Comparison of ENCODE assay signal across 2 cellular contexts in the genomic region with DNA sequence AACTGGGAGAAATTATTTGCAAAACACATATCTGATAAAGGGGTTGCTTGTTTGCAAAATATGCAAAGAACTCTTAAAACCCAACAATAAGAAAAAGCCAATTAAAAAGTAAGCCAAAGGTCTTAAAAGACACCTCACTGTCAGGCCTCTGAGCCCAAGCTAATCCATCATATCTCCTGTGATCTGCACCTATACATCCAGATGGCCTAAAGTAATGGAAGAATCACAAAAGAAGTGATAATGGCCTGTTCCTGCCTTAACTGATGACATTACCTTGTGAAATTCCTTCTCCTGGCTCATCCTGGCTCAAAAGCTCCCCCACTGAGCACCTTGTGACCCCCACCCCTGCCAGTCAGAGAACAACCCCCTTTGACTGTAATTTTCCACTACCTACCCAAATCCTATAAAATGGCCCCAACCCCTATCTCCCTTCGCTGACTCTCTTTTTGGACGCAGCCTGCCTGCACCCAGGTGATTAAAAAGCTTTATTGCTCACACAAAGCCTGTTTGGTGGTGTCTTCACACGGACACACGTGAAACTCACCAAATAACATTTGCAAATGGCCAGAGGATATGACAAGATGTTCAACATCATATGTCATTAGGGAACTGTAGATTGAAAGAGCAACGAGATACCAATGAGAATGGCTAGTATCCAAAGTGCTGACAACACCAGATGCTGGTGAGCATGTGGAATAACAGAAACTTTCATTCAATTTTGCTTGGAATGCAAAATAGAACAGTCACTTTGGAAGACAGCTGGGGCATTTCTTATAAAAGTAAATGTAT.
TF ChIP-seq lines count a peak whose summit lies in the region.

No MANE protein-coding gene starts in this region.

TF ChIP-seq in GM23338, 12 proteins besides CTCF, POLR2A, EP300 and RAD21:
- TF ChIP-seq STAT1 (IDR thresholded peaks at IDR 0.05; ENCODE audit: unreplicated experiment): no peak
- TF ChIP-seq NANOG (IDR thresholded peaks at IDR 0.05; ENCODE audit: borderline replicate concordance): peak; percentile 83
- TF ChIP-seq, protein P1, sequence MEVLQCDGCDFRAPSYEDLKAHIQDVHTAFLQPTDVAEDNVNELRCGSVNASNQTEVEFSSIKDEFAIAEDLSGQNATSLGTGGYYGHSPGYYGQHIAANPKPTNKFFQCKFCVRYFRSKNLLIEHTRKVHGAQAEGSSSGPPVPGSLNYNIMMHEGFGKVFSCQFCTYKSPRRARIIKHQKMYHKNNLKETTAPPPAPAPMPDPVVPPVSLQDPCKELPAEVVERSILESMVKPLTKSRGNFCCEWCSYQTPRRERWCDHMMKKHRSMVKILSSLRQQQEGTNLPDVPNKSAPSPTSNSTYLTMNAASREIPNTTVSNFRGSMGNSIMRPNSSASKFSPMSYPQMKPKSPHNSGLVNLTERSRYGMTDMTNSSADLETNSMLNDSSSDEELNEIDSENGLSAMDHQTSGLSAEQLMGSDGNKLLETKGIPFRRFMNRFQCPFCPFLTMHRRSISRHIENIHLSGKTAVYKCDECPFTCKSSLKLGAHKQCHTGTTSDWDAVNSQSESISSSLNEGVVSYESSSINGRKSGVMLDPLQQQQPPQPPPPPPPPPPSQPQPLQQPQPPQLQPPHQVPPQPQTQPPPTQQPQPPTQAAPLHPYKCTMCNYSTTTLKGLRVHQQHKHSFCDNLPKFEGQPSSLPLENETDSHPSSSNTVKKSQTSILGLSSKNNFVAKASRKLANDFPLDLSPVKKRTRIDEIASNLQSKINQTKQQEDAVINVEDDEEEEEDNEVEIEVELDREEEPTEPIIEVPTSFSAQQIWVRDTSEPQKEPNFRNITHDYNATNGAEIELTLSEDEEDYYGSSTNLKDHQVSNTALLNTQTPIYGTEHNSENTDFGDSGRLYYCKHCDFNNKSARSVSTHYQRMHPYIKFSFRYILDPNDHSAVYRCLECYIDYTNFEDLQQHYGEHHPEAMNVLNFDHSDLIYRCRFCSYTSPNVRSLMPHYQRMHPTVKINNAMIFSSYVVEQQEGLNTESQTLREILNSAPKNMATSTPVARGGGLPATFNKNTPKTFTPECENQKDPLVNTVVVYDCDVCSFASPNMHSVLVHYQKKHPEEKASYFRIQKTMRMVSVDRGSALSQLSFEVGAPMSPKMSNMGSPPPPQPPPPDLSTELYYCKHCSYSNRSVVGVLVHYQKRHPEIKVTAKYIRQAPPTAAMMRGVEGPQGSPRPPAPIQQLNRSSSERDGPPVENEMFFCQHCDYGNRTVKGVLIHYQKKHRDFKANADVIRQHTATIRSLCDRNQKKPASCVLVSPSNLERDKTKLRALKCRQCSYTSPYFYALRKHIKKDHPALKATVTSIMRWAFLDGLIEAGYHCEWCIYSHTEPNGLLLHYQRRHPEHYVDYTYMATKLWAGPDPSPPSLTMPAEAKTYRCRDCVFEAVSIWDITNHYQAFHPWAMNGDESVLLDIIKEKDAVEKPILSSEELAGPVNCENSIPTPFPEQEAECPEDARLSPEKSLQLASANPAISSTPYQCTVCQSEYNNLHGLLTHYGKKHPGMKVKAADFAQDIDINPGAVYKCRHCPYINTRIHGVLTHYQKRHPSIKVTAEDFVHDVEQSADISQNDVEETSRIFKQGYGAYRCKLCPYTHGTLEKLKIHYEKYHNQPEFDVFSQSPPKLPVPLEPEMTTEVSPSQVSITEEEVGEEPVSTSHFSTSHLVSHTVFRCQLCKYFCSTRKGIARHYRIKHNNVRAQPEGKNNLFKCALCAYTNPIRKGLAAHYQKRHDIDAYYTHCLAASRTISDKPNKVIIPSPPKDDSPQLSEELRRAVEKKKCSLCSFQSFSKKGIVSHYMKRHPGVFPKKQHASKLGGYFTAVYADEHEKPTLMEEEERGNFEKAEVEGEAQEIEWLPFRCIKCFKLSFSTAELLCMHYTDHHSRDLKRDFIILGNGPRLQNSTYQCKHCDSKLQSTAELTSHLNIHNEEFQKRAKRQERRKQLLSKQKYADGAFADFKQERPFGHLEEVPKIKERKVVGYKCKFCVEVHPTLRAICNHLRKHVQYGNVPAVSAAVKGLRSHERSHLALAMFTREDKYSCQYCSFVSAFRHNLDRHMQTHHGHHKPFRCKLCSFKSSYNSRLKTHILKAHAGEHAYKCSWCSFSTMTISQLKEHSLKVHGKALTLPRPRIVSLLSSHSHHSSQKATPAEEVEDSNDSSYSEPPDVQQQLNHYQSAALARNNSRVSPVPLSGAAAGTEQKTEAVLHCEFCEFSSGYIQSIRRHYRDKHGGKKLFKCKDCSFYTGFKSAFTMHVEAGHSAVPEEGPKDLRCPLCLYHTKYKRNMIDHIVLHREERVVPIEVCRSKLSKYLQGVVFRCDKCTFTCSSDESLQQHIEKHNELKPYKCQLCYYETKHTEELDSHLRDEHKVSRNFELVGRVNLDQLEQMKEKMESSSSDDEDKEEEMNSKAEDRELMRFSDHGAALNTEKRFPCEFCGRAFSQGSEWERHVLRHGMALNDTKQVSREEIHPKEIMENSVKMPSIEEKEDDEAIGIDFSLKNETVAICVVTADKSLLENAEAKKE (CRISPR knock-in tag; IDR thresholded peaks at IDR 0.05): no peak
- TF ChIP-seq ZNF331 (CRISPR knock-in tag; IDR thresholded peaks at IDR 0.05; ENCODE audit: low read depth): no peak

TF ChIP-seq in H1, 55 proteins besides CTCF, POLR2A, EP300 and RAD21:
- TF ChIP-seq SIN3A (conservative IDR thresholded peaks at IDR 0.05 in 1 of 2, IDR thresholded peaks at IDR 0.05 in 1 of 2; ENCODE audit: low read depth in 1 of 2, low read length in 2 of 2): no peak
- no peak for TF ChIP-seq HDAC2 (IDR thresholded peaks at IDR 0.05; ENCODE audit: borderline replicate concordance in 1 of 2, low read depth in 2 of 2, low read length in 2 of 2)
- TF ChIP-seq, protein P2, sequence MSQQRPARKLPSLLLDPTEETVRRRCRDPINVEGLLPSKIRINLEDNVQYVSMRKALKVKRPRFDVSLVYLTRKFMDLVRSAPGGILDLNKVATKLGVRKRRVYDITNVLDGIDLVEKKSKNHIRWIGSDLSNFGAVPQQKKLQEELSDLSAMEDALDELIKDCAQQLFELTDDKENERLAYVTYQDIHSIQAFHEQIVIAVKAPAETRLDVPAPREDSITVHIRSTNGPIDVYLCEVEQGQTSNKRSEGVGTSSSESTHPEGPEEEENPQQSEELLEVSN (IDR thresholded peaks at IDR 0.05): no peak
- TF ChIP-seq KDM5A (IDR thresholded peaks at IDR 0.05; ENCODE audit: low read length): no peak
- no peak for TF ChIP-seq JUN (IDR thresholded peaks at IDR 0.05; ENCODE audit: low read depth, low read length)
- peak; percentile 8; the same call in 1 of the 2 replicates for TF ChIP-seq TEAD4 (IDR thresholded peaks at IDR 0.05; ENCODE audit: low read depth, low read length)
- no peak for TF ChIP-seq TBP (IDR thresholded peaks at IDR 0.05; ENCODE audit: low read depth, low read length)
